Comparison of ENCODE assay signal across 19 cellular contexts in the genomic region with DNA sequence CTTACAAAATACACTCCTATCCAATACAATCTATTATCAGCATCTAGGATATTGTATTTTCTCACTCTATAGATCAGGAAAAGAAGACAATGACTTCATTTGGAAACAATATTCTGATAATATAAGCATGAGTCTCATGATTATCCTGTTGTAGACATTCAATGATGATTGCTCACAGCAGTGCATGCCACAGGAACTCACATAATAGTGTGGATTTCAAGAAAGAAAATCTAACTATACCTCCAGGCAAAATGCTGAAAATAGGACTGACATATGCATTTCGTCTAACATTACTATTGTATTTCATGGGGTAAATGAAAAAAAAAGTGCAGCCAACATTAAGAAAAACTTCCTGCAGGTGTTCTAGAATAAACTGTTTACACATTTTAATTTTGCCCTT.
"Had no signal": no experiment of that assay in that cellular context is flagged by ENCODE, and none has a peak within 500 bp of the region (broad histone marks: within the 10 kb centered on the region; RNA-seq: fewer than 3 reads in every experiment).

No MANE protein-coding gene starts in this region.

- H3K27me3 Mint-ChIP-seq: activated B cell treated with CpG ODN at 0.5 μM for 24 hours; activated CD4-positive, alpha-beta T cell treated with anti-CD3 and anti-CD28 coated beads, Interleukin-2, amount 10 ng/mL, durations not matched to agents 7 days and 5 days; activated naive CD8-positive, alpha-beta T cell treated with anti-CD3 and anti-CD28 coated beads, Interleukin-2, amount 50 U/mL, for 24 hours; naive thymus-derived CD4-positive, alpha-beta T cell; T-helper 17 cell; type B pancreatic cell had no signal

- H3K27me3 ChIP-seq: body of pancreas, dorsolateral prefrontal cortex, esophagus squamous epithelium, right lobe of liver, suprapubic skin had no signal

- H3K4me3 ChIP-seq: body of pancreas, dorsolateral prefrontal cortex, esophagus squamous epithelium, lower lobe of right lung, psoas muscle, right lobe of liver, suprapubic skin had no signal

- DNase-seq: activated B cell treated with CpG ODN at 0.5 μM for 24 hours; activated CD4-positive, alpha-beta T cell treated with anti-CD3 and anti-CD28 coated beads, Interleukin-2, amount 10 ng/mL, durations not matched to agents 7 days and 5 days; activated CD8-positive, alpha-beta memory T cell treated with anti-CD3 and anti-CD28 coated beads for 24 hours; activated naive CD4-positive, alpha-beta T cell treated with Interleukin-2 at 50 U/mL for 16 hours; activated naive CD8-positive, alpha-beta T cell treated with anti-CD3 and anti-CD28 coated beads, Interleukin-2, amount 50 U/mL, for 24 hours; body of pancreas; dorsolateral prefrontal cortex; esophagus squamous epithelium; hippocampal formation; lower lobe of right lung; naive thymus-derived CD4-positive, alpha-beta T cell; nucleus accumbens; psoas muscle; right lobe of liver; stimulated activated CD4-positive, alpha-beta T cell treated with anti-CD3 and anti-CD28 coated beads, Interleukin-12 subunit alpha, Interleukin-12 subunit beta, amount 100 ng/mL, for 4 hours; stimulated activated naive CD4-positive, alpha-beta T cell; T-helper 17 cell had no signal

- H3K27ac Mint-ChIP-seq: activated B cell treated with CpG ODN at 0.5 μM for 24 hours; activated CD4-positive, alpha-beta T cell treated with anti-CD3 and anti-CD28 coated beads, Interleukin-2, amount 10 ng/mL, durations not matched to agents 7 days and 5 days; activated naive CD8-positive, alpha-beta T cell treated with anti-CD3 and anti-CD28 coated beads, Interleukin-2, amount 50 U/mL, for 24 hours; naive thymus-derived CD4-positive, alpha-beta T cell; T-helper 17 cell; type B pancreatic cell had no signal

- H3K9me3 ChIP-seq: body of pancreas, esophagus squamous epithelium, lower lobe of right lung, psoas muscle, right lobe of liver, suprapubic skin had no signal

- H3K36me3 ChIP-seq: esophagus squamous epithelium, lower lobe of right lung, right lobe of liver, suprapubic skin had no signal

- ATAC-seq: activated naive CD8-positive, alpha-beta T cell treated with anti-CD3 and anti-CD28 coated beads, Interleukin-2, amount 50 U/mL, for 24 hours; body of pancreas; lower lobe of right lung; naive thymus-derived CD4-positive, alpha-beta T cell; psoas muscle; right lobe of liver; T-helper 17 cell had no signal

- H3K4me1 ChIP-seq: body of pancreas, esophagus squamous epithelium, lower lobe of right lung, psoas muscle, right lobe of liver, suprapubic skin had no signal

- H3K9me3 Mint-ChIP-seq: activated naive CD8-positive, alpha-beta T cell treated with anti-CD3 and anti-CD28 coated beads, Interleukin-2, amount 50 U/mL, for 24 hours; type B pancreatic cell had no signal

- H3K4me1 Mint-ChIP-seq: activated B cell treated with CpG ODN at 0.5 μM for 24 hours; activated CD4-positive, alpha-beta T cell treated with anti-CD3 and anti-CD28 coated beads, Interleukin-2, amount 10 ng/mL, durations not matched to agents 7 days and 5 days; activated naive CD8-positive, alpha-beta T cell treated with anti-CD3 and anti-CD28 coated beads, Interleukin-2, amount 50 U/mL, for 24 hours; naive thymus-derived CD4-positive, alpha-beta T cell; T-helper 17 cell had no signal

- H3K27ac ChIP-seq: body of pancreas, dorsolateral prefrontal cortex, esophagus squamous epithelium, lower lobe of right lung, psoas muscle, right lobe of liver, suprapubic skin had no signal

- H3K4me3 Mint-ChIP-seq: activated B cell treated with CpG ODN at 0.5 μM for 24 hours; activated CD4-positive, alpha-beta T cell treated with anti-CD3 and anti-CD28 coated beads, Interleukin-2, amount 10 ng/mL, durations not matched to agents 7 days and 5 days; activated naive CD8-positive, alpha-beta T cell treated with anti-CD3 and anti-CD28 coated beads, Interleukin-2, amount 50 U/mL, for 24 hours; naive thymus-derived CD4-positive, alpha-beta T cell; T-helper 17 cell; type B pancreatic cell had no signal

- H3K36me3 Mint-ChIP-seq: naive thymus-derived CD4-positive, alpha-beta T cell; type B pancreatic cell had no signal
